ENCODE assay signal across 9 cellular contexts in the genomic region with DNA sequence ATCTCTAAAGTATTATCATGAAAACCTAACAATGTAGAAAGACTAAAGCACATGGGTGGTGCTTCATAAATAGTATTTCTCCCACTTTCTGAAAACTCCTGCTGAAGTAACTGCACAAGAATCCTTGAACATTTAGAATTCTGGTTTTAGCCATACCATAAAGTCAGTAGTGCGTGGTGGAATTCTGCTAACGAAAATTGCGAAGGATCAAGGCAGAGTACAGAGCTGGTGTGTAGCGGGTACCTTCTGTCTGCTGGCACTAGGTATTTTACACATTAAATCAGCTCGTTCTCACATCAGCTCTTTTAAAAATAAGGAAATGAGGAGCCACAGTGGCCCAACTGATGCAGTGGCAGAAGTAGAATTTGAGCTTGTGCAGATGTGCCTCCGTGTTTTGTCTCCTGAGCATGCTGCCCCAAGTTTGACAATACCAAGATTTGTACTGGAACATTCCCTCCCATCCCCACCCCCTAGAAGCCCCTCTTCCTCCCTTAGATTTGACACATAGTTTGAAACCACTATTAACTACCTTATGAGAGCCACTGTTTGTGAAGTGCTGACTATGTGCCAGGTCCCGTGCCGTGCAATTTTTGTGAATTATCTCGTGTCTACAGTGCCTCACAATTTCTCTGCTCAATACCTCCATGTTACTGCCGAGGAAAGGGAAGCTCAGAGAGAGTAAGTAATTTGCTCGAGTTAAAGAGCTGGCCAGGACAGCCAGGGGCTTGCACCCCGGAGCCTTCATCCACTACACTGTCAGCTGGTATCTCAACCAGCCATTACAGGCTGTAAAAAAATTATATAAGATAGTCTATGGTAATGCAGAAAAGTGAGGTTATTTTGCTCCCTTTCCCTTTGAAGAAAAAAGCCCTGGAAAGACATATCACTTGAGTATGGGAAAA.
A peak's percentile ranks its signal among the peaks of the same experiment; 100 is the strongest.
DNase-seq lines count a peak whose midpoint lies in the region; ATAC-seq and TF ChIP-seq lines count a peak whose summit lies in the region.
"Had no signal": no experiment of that assay in that cellular context is flagged by ENCODE, and none has a peak within 500 bp of the region (broad histone marks: within the 10 kb centered on the region; RNA-seq: fewer than 3 reads in every experiment).

No MANE protein-coding gene starts in this region.

- no peak overlapping the region for H3K9ac ChIP-seq in colonic mucosa (ENCODE audit: low read depth in 2 of 2, low read length in 2 of 2)
- peak overlapping the region; percentile 81 for H3K9ac ChIP-seq in skeletal muscle satellite cell (ENCODE audit: low read depth, low read length)

- H3K9me3 ChIP-seq in colonic mucosa (no peaks in the 10 kb centered on the region), skeletal muscle satellite cell (replicated peaks; ENCODE audit: low read length) (no peaks in the 10 kb centered on the region)

- H3K4me1 ChIP-seq in colonic mucosa (no peaks in the 10 kb centered on the region), skeletal muscle satellite cell (ENCODE audit: control insufficient read depth, insufficient read depth, low read length) (peaks cover 66% of the 10 kb centered on the region)

- no peak overlapping the region for H3K4me3 ChIP-seq in colonic mucosa
- peak overlapping the region; percentile 41 for H3K4me3 ChIP-seq in skeletal muscle satellite cell (ENCODE audit: low read length)
- H3K4me3 ChIP-seq: K562 had no signal

- TF ChIP-seq CTCF in colonic mucosa (IDR thresholded peaks at IDR 0.05) = no peak

- no peaks in the 10 kb centered on the region for H3K36me3 ChIP-seq in colonic mucosa
- H3K36me3 ChIP-seq in skeletal muscle satellite cell (ENCODE audit: insufficient read depth, low read length) = peaks cover 16% of the 10 kb centered on the region

- H3K4me2 ChIP-seq in skeletal muscle satellite cell (ENCODE audit: low read length) = peak overlapping the region; percentile 87

- ATAC-seq in GM18909 (IDR thresholded peaks at IDR 0.05; ENCODE audit: poor library complexity, unreplicated experiment) = peak; percentile 10
- ATAC-seq in HG03175 (IDR thresholded peaks at IDR 0.05; ENCODE audit: unreplicated experiment) = peak; percentile 14
- ATAC-seq: K562 had no signal

- DNase-seq in colonic mucosa = no peak
- DNase-seq in NCI-H1092 (lab: John Stamatoyannopoulos, UW) = no peak
- DNase-seq in SW 1271 (lab: John Stamatoyannopoulos, UW) = no peak
- DNase-seq in SHP77 (lab: John Stamatoyannopoulos, UW) = no peak
- DNase-seq in NCI-H1048 (lab: John Stamatoyannopoulos, UW) = no peak

- intact Hi-C loops in colonic mucosa (cut with DNase I) = loop anchor here (5.0 kb wide), 1 partner anchor 37 kb away; no protein-coding TSS in a partner anchor

- H3K27ac ChIP-seq in colonic mucosa = peak overlapping the region; percentile 25

- H3K27me3 ChIP-seq in colonic mucosa = no peaks in the 10 kb centered on the region
- no peaks in the 10 kb centered on the region for H3K27me3 ChIP-seq in skeletal muscle satellite cell (ENCODE audit: control insufficient read depth, insufficient read depth, low read length)
